In the genomic region with DNA sequence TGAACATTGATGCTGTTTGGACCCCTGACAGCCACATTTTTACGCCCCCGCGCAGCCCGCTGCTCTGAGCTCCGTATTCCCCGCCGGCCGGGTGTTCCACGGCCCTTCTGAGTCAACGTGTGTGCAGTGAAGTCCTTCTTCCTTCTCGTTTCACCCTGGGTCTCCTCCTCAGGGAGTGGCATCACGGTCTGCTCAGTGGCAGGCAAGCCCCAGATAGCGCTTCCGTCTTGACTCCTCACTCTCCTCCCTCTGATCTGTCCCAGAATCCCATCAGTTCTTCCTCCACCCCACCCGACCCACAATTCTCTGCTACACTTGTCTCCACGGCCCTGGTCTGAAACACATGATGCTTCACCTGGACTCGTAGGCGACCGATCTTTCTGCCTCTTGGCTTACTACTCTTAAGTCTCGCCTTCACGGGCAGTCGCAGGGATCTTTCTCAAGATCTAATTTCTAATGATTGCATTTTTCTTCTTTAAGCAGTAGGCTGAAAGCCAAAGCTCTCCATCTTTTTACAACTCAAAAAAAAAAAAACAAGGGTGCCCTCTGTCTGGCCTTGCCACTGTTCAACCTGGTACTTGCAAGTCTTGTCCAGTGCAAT, we compare ENCODE assay signal across 8 cellular contexts. TPM values are rescaled to one million over a fixed set of nuclear protein-coding genes. Genes with fewer than 3 reads are reported as not detected.
DNase-seq lines count a peak whose midpoint lies in the region; ATAC-seq lines count a peak whose summit lies in the region.

No MANE protein-coding gene starts in this region.

- peak overlapping the region; percentile 82 for H3K4me3 ChIP-seq in trophoblast cell (ENCODE audit: low read depth, low read length)

- no CpG with 5 or more reads among the region's 22 CpGs for WGBS in trophoblast cell (ENCODE audit: extremely low coverage, insufficient coverage, insufficient read length)

- H3K18ac ChIP-seq in trophoblast cell (ENCODE audit: low read length): no peak overlapping the region

- H3K9ac ChIP-seq in trophoblast cell (ENCODE audit: low read length): peak overlapping the region; percentile 11

- peak overlapping the region; percentile 4 for H2BK5ac ChIP-seq in trophoblast cell (ENCODE audit: low read depth, low read length, poor library complexity)

- H4K8ac ChIP-seq in trophoblast cell (ENCODE audit: low read depth, low read length): peak overlapping the region; percentile 59

- H3K27ac ChIP-seq in trophoblast cell (ENCODE audit: low read depth, low read length): peak overlapping the region; percentile 49

- H2AK5ac ChIP-seq in trophoblast cell (ENCODE audit: low read length): no peak overlapping the region

- H3K4ac ChIP-seq in trophoblast cell (ENCODE audit: low read depth, low read length): no peak overlapping the region

- H3K36me3 Mint-ChIP-seq in activated T-helper 2 cell treated with anti-CD3 and anti-CD28 coated beads, Interferon-gamma antibody, Interleukin-2, Interleukin-4, amounts not matched to agents 10 μg/mL and 5 μg/mL and 100 μg/mL, durations not matched to agents 14 hours and 24 hours and 36 hours (ENCODE audit: low read depth): no peaks in the 10 kb centered on the region

- H2AFZ ChIP-seq in trophoblast cell (ENCODE audit: insufficient read depth, low read length, poor library complexity): peak overlapping the region; percentile 82

- H3K27me3 ChIP-seq in trophoblast cell (ENCODE audit: insufficient read depth, low read length): no peaks in the 10 kb centered on the region

- DNase-seq in activated T-cell treated with anti-CD3 and anti-CD28 coated beads for 4 hours (peak; percentile 21), NCI-H345 (lab: John Stamatoyannopoulos, UW) (peak; percentile 58), glomerular visceral epithelial cell (ENCODE audit: extremely low spot score) (peak; percentile 60), trophoblast cell (no peak)
- DNase-seq in activated T-cell treated with anti-CD3 and anti-CD28 coated beads, Interleukin-2, amount 50 U/mL, for 48 hours: no peak
- DNase-seq in activated T-helper 2 cell treated with anti-CD3 and anti-CD28 coated beads, Interferon-gamma antibody, Interleukin-2, Interleukin-4, amounts not matched to agents 10 μg/mL and 5 μg/mL and 100 μg/mL, durations not matched to agents 14 hours and 24 hours and 36 hours (ENCODE audit: low spot score): no peak

- peak overlapping the region; percentile 77 for H3K4me2 ChIP-seq in trophoblast cell (ENCODE audit: low read length)

- H3K79me1 ChIP-seq in trophoblast cell (ENCODE audit: low read length): peaks cover 10% of the 10 kb centered on the region

- peak overlapping the region; percentile 88 for H3K4me3 Mint-ChIP-seq in activated T-helper 2 cell treated with anti-CD3 and anti-CD28 coated beads, Interferon-gamma antibody, Interleukin-2, Interleukin-4, amounts not matched to agents 10 μg/mL and 5 μg/mL and 100 μg/mL, durations not matched to agents 14 hours and 24 hours and 36 hours (ENCODE audit: low read depth)

- H2BK12ac ChIP-seq in trophoblast cell (ENCODE audit: low read length): no peak overlapping the region

- H3K4me1 ChIP-seq in trophoblast cell (ENCODE audit: control insufficient read depth in 1 of 2, insufficient read depth in 2 of 2, low read length in 2 of 2): peaks cover 32 to 33% of the 10 kb centered on the region in 2 experiments

- peaks cover 11% of the 10 kb centered on the region for H3K4me1 Mint-ChIP-seq in activated T-helper 2 cell treated with anti-CD3 and anti-CD28 coated beads, Interferon-gamma antibody, Interleukin-2, Interleukin-4, amounts not matched to agents 10 μg/mL and 5 μg/mL and 100 μg/mL, durations not matched to agents 14 hours and 24 hours and 36 hours (ENCODE audit: low read depth)

- H2BK120ac ChIP-seq in trophoblast cell (ENCODE audit: insufficient read depth, low read length, poor library complexity): no peak overlapping the region

- intact Hi-C loops in activated T-helper 2 cell treated with anti-CD3 and anti-CD28 coated beads, Interferon-gamma antibody, Interleukin-2, Interleukin-4, amounts not matched to agents 10 μg/mL and 5 μg/mL and 100 μg/mL, durations not matched to agents 14 hours and 24 hours and 36 hours (cut with micrococcal nuclease): loop anchor here (1.0 to 10.0 kb wide), 3 partner anchors 8 to 241 kb away; partner anchors contain the start of genes CCNE1 and POP4

- H3K9me3 ChIP-seq in trophoblast cell (ENCODE audit: insufficient read depth, low read depth, low read length): no peaks in the 10 kb centered on the region

- peaks cover 9% of the 10 kb centered on the region for H3K27me3 Mint-ChIP-seq in activated T-helper 2 cell treated with anti-CD3 and anti-CD28 coated beads, Interferon-gamma antibody, Interleukin-2, Interleukin-4, amounts not matched to agents 10 μg/mL and 5 μg/mL and 100 μg/mL, durations not matched to agents 14 hours and 24 hours and 36 hours (ENCODE audit: low read depth)

- H4K91ac ChIP-seq in trophoblast cell (ENCODE audit: low read depth, low read length): no peak overlapping the region

- no peaks in the 10 kb centered on the region for H3K9me3 Mint-ChIP-seq in activated T-helper 2 cell treated with anti-CD3 and anti-CD28 coated beads, Interferon-gamma antibody, Interleukin-2, Interleukin-4, amounts not matched to agents 10 μg/mL and 5 μg/mL and 100 μg/mL, durations not matched to agents 14 hours and 24 hours and 36 hours

- ATAC-seq in HG02623 (IDR thresholded peaks at IDR 0.05; ENCODE audit: unreplicated experiment) (no peak), GM19328 (IDR thresholded peaks at IDR 0.05; ENCODE audit: unreplicated experiment) (no peak)

- no peak overlapping the region for H4K12ac ChIP-seq in trophoblast cell (ENCODE audit: low read depth, low read length)

- no peak overlapping the region for H3K23ac ChIP-seq in trophoblast cell (ENCODE audit: low read length)

- H3K14ac ChIP-seq in trophoblast cell (ENCODE audit: low read length): no peak overlapping the region

- no peaks in the 10 kb centered on the region for H3K36me3 ChIP-seq in trophoblast cell (ENCODE audit: control insufficient read depth in 1 of 2, insufficient read depth in 2 of 2, low read length in 2 of 2)

- H3K27ac Mint-ChIP-seq in activated T-helper 2 cell treated with anti-CD3 and anti-CD28 coated beads, Interferon-gamma antibody, Interleukin-2, Interleukin-4, amounts not matched to agents 10 μg/mL and 5 μg/mL and 100 μg/mL, durations not matched to agents 14 hours and 24 hours and 36 hours: peak overlapping the region; percentile 80

- no peaks in the 10 kb centered on the region for H3K79me2 ChIP-seq in trophoblast cell (ENCODE audit: control insufficient read depth, insufficient read depth, low read length, poor library complexity)

RNA-seq across cellular contexts. Expression of gene CCNE1, which starts 33.9 kb away (rescaled TPM):
- total RNA-seq in activated T-helper 2 cell treated with anti-CD3 and anti-CD28 coated beads, Interferon-gamma antibody, Interleukin-2, Interleukin-4, amounts not matched to agents 10 μg/mL and 5 μg/mL and 100 μg/mL, durations not matched to agents 14 hours and 24 hours and 36 hours: 37.4 and 39.6 TPM in 2 replicates
- 402 and 418 TPM in 2 replicates for polyA plus RNA-seq in trophoblast cell (2013)

Comparison
In these comparisons a context has a peak if more than half of its experiments do, and no peak if none do; other contexts are left out.
1. DNase-seq: peak in activated T-cell treated with anti-CD3 and anti-CD28 coated beads for 4 hours (single experiment), NCI-H345 (single experiment) and glomerular visceral epithelial cell (single experiment); none in activated T-cell treated with anti-CD3 and anti-CD28 coated beads, Interleukin-2, amount 50 U/mL, for 48 hours (0 of 2), activated T-helper 2 cell treated with anti-CD3 and anti-CD28 coated beads, Interferon-gamma antibody, Interleukin-2, Interleukin-4, amounts not matched to agents 10 μg/mL and 5 μg/mL and 100 μg/mL, durations not matched to agents 14 hours and 24 hours and 36 hours (single experiment) and trophoblast cell (0 of 2).